1 cellular context compared by ENCODE assay signal in genomic region chr10:7407368-7408002, GRCh38.
TF ChIP-seq lines count a peak whose summit lies in the region.

No MANE protein-coding gene starts in this region.

TF ChIP-seq in WTC11, 78 proteins besides CTCF, POLR2A, EP300 and RAD21 (continued from another document):
- TF ChIP-seq, protein P1, sequence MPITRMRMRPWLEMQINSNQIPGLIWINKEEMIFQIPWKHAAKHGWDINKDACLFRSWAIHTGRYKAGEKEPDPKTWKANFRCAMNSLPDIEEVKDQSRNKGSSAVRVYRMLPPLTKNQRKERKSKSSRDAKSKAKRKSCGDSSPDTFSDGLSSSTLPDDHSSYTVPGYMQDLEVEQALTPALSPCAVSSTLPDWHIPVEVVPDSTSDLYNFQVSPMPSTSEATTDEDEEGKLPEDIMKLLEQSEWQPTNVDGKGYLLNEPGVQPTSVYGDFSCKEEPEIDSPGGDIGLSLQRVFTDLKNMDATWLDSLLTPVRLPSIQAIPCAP (CRISPR knock-in tag; IDR thresholded peaks at IDR 0.05), result no peak
- TF ChIP-seq NFYB (CRISPR knock-in tag; conservative IDR thresholded peaks at IDR 0.05; ENCODE audit: low read depth), result no peak
- TF ChIP-seq ETV6 (CRISPR knock-in tag; IDR thresholded peaks at IDR 0.05), result 0 out of 2 replicates have a peak, but pooled peaks have one; percentile 16
- no peak for TF ChIP-seq ZNF317 (CRISPR knock-in tag; IDR thresholded peaks at IDR 0.05; ENCODE audit: borderline replicate concordance, low read depth)
TF ChIP-seq in WTC11: peak in this region for 4.
